9 cellular contexts compared by ENCODE assay signal in genomic region chr17:64572682-64573154, GRCh38.
A peak's percentile ranks its signal among the peaks of the same experiment; 100 is the strongest.
DNase-seq lines count a peak whose midpoint lies in the region; ATAC-seq and TF ChIP-seq lines count a peak whose summit lies in the region.
"Had no signal": no experiment of that assay in that cellular context is flagged by ENCODE, and none has a peak within 500 bp of the region (broad histone marks: within the 10 kb centered on the region; RNA-seq: fewer than 3 reads in every experiment).

No MANE protein-coding gene starts in this region.

- no peaks in the 10 kb centered on the region for H3K36me3 ChIP-seq in ovary

- H3K9me3 ChIP-seq in ovary: no peaks in the 10 kb centered on the region
- H3K9me3 ChIP-seq: tibial artery had no signal

- peak; percentile 93 for ATAC-seq in activated naive CD8-positive, alpha-beta T cell treated with anti-CD3 and anti-CD28 coated beads, Interleukin-2, amount 50 U/mL, for 24 hours

- intact Hi-C loops in ovary (cut with DNase I): no loop called here

- peaks cover 6% of the 10 kb centered on the region for H3K4me1 ChIP-seq in ovary (ENCODE audit: insufficient read depth)
- H3K4me1 ChIP-seq: tibial artery had no signal

- no peak for TF ChIP-seq POLR2A in ovary (IDR thresholded peaks at IDR 0.05)

- DNase-seq in AG20443 (ENCODE audit: low spot score): peak; percentile 54
- DNase-seq in HS-27A (ENCODE audit: low read depth): peak; percentile 2
- no peak for DNase-seq in activated naive CD8-positive, alpha-beta T cell treated with anti-CD3 and anti-CD28 coated beads, Interleukin-2, amount 50 U/mL, for 24 hours
- DNase-seq in kidney tubule cell (ENCODE audit: low spot score): peak; percentile 63
- DNase-seq in amygdala (lab: John Stamatoyannopoulos, UW): no peak
- no peak for DNase-seq in type B pancreatic cell (ENCODE audit: extremely low spot score, unreplicated experiment)
- no peak for DNase-seq in ovary
- DNase-seq in stimulated activated CD4-positive, alpha-beta T cell treated with anti-CD3 and anti-CD28 coated beads, Interleukin-2, amount 100 ng/mL, for 24 hours: no peak
- DNase-seq: tibial artery had no signal

- H3K27ac ChIP-seq in ovary: no peak overlapping the region

- no peaks in the 10 kb centered on the region for H3K27me3 Mint-ChIP-seq in activated naive CD8-positive, alpha-beta T cell treated with anti-CD3 and anti-CD28 coated beads, Interleukin-2, amount 50 U/mL, for 24 hours
- no peaks in the 10 kb centered on the region for H3K27me3 Mint-ChIP-seq in type B pancreatic cell

- no peaks in the 10 kb centered on the region for H3K27me3 ChIP-seq in ovary
- H3K27me3 ChIP-seq: tibial artery had no signal

- H3K4me3 Mint-ChIP-seq in activated naive CD8-positive, alpha-beta T cell treated with anti-CD3 and anti-CD28 coated beads, Interleukin-2, amount 50 U/mL, for 24 hours: no peak overlapping the region
- no peak overlapping the region for H3K4me3 Mint-ChIP-seq in type B pancreatic cell

- no peak for TF ChIP-seq EP300 in ovary (IDR thresholded peaks at IDR 0.05)

- H3K36me3 Mint-ChIP-seq in activated naive CD8-positive, alpha-beta T cell treated with anti-CD3 and anti-CD28 coated beads, Interleukin-2, amount 50 U/mL, for 24 hours (ENCODE audit: low read depth): peaks cover 4% of the 10 kb centered on the region
- H3K36me3 Mint-ChIP-seq in type B pancreatic cell: peaks cover 4% of the 10 kb centered on the region

- WGBS in ovary, 3 donors: 36 to 45% (median 45%) methylated on average over 3 of the region's 3 CpGs

- peak overlapping the region; percentile 69 for H3K27ac Mint-ChIP-seq in activated naive CD8-positive, alpha-beta T cell treated with anti-CD3 and anti-CD28 coated beads, Interleukin-2, amount 50 U/mL, for 24 hours
- H3K27ac Mint-ChIP-seq in type B pancreatic cell: no peak overlapping the region

- H3K4me3 ChIP-seq in ovary: no peak overlapping the region
- H3K4me3 ChIP-seq: tibial artery had no signal

- TF ChIP-seq CTCF in type B pancreatic cell (conservative IDR thresholded peaks at IDR 0.05) (no peak), ovary (IDR thresholded peaks at IDR 0.05) (no peak)

- H3K9me3 Mint-ChIP-seq in activated naive CD8-positive, alpha-beta T cell treated with anti-CD3 and anti-CD28 coated beads, Interleukin-2, amount 50 U/mL, for 24 hours: no peaks in the 10 kb centered on the region
- no peaks in the 10 kb centered on the region for H3K9me3 Mint-ChIP-seq in type B pancreatic cell

- H3K4me1 Mint-ChIP-seq in activated naive CD8-positive, alpha-beta T cell treated with anti-CD3 and anti-CD28 coated beads, Interleukin-2, amount 50 U/mL, for 24 hours: peaks cover 13% of the 10 kb centered on the region
- no peaks in the 10 kb centered on the region for H3K4me1 Mint-ChIP-seq in type B pancreatic cell (ENCODE audit: unreplicated experiment)

Comparison
In these comparisons a context has a peak if more than half of its experiments do, and no peak if none do; other contexts are left out.
1. DNase-seq: peak in AG20443 (single experiment), HS-27A (single experiment) and kidney tubule cell (single experiment); none in activated naive CD8-positive, alpha-beta T cell treated with anti-CD3 and anti-CD28 coated beads, Interleukin-2, amount 50 U/mL, for 24 hours (single experiment), amygdala (0 of 56), type B pancreatic cell (single experiment), ovary (0 of 5) and stimulated activated CD4-positive, alpha-beta T cell treated with anti-CD3 and anti-CD28 coated beads, Interleukin-2, amount 100 ng/mL, for 24 hours (0 of 2).